ENCODE assay signal across 8 cellular contexts in the genomic region with DNA sequence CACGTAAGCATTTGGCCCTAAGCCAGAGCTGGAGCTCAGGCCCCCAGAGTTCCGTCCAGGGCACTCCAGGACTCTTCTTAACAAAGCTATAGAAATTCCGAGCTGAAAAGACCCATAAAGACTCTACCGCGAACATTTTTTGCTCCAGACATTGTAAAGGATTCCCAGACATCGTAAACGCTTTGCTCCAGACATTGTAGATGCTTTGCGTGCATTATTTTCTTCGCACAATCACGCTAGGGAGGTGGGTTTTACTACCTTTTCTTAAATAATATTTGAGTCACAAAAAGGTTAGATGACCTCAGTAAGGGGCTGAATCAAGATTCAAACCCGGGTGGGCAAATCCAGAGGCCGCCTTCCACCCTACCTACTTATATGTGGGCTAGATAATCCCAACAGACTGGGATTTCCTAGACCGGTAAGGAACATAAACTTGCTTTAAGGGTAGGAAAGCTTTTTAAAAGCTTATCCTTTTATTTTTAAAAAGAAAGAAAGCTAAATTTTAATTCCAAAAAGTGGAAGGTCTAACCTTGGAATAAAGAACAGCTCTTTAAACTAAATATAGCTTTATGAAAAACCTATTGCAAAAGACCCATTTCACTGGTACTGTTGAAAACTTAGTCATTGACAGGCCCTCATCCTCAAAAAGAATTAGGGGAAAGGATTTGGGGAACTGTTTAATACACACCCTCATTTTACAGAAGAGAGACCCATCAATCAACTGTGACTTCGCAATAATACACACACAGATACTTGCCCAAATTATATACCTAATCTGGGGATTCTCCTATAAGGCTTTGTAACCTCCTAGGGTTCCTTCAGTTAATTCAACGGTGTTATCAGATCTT. TPM values are rescaled to one million over a fixed set of nuclear protein-coding genes. Genes with fewer than 3 reads are reported as not detected.
A peak's percentile ranks its signal among the peaks of the same experiment; 100 is the strongest.
DNase-seq lines count a peak whose midpoint lies in the region; ATAC-seq, FAIRE-seq and TF ChIP-seq lines count a peak whose summit lies in the region.

No MANE protein-coding gene starts in this region.

- 0 out of 2 replicates have a peak, but pooled peaks cover 3% of the 10 kb centered on the region for H3F3A ChIP-seq in Loucy (ENCODE audit: low read depth)

- H3K9ac ChIP-seq in Loucy (ENCODE audit: low read depth, low read length, poor library complexity, severe bottlenecking) (peak overlapping the region; percentile 91), GM12878 (ENCODE audit: control insufficient read depth, insufficient read depth, low read length) (peak overlapping the region; percentile 93), liver (ENCODE audit: low read depth in 1 of 2, low read length in 2 of 2) (peak overlapping the region; percentile 96 to 98)

- peaks cover 13 to 31% of the 10 kb centered on the region in 2 donors for H3K36me3 Mint-ChIP-seq in CD4-positive, alpha-beta memory T cell
- peaks cover 4% of the 10 kb centered on the region for H3K36me3 Mint-ChIP-seq in type B pancreatic cell

- H4K20me1 ChIP-seq in Loucy (ENCODE audit: insufficient read depth, low read length, poor library complexity, severe bottlenecking) (peaks cover 35% of the 10 kb centered on the region), GM12878 (ENCODE audit: control insufficient read depth, insufficient read depth) (peaks cover 9% of the 10 kb centered on the region)

- H3K9me3 Mint-ChIP-seq in CD4-positive, alpha-beta memory T cell: peaks cover 0 to 5% (median 0%) of the 10 kb centered on the region in 8 donors
- no peaks in the 10 kb centered on the region for H3K9me3 Mint-ChIP-seq in type B pancreatic cell

- RAD21 ChIA-PET in GM12878 (lab: Charles Lee; ENCODE audit: unreplicated experiment): interaction anchor here (0.6 to 8.5 kb wide), 21 partner anchors 8 to 175 kb away, joined by 3 to 94 read pairs (median 5); a partner anchor contains a TSS

- H3K27me3 ChIP-seq in CD4-positive, alpha-beta memory T cell (ENCODE audit: insufficient read depth, low read length): no peaks in the 10 kb centered on the region
- H3K27me3 ChIP-seq in Loucy (ENCODE audit: insufficient read depth, low read length, poor library complexity, severe bottlenecking) (no peaks in the 10 kb centered on the region), GM12878 (replicated peaks in 1 of 2; ENCODE audit: control insufficient read depth in 2 of 2, insufficient read depth in 2 of 2, low read length in 1 of 2) (no peaks in the 10 kb centered on the region), liver (ENCODE audit: control insufficient read depth in 4 of 4, insufficient read depth in 4 of 4, low read length in 3 of 4) (no peaks in the 10 kb centered on the region)

- H3K4me3 ChIP-seq in CD4-positive, alpha-beta memory T cell (ENCODE audit: low read length in 2 of 2): peak overlapping the region; percentile 61 to 87
- H3K4me3 ChIP-seq in Loucy (ENCODE audit: low read length, poor library complexity, severe bottlenecking) (peak overlapping the region; percentile 89), GM12878 (peak overlapping the region; percentile 89), liver (ENCODE audit: low read depth in 1 of 3, low read length in 3 of 3) (peak overlapping the region; percentile 56 to 89 (median 59))

- H3K4me2 ChIP-seq in Loucy (ENCODE audit: low read depth, low read length, poor library complexity, severe bottlenecking) (peak overlapping the region; percentile 81), GM12878 (ENCODE audit: control insufficient read depth, insufficient read depth) (peak overlapping the region; percentile 100)

- TF ChIP-seq CTCF in Loucy (conservative IDR thresholded peaks at IDR 0.05; ENCODE audit: low read length): no peak
- TF ChIP-seq CTCF in GM12878 (IDR thresholded peaks at IDR 0.05 in 2 of 3, conservative IDR thresholded peaks at IDR 0.05 in 1 of 3; ENCODE audit: control insufficient read depth in 2 of 3, extremely low read depth in 1 of 3, insufficient read depth in 1 of 3, low read depth in 3 of 3, low read length in 3 of 3): no peak
- TF ChIP-seq CTCF in liver (IDR thresholded peaks at IDR 0.05; ENCODE audit: low read depth, low read length, missing input control): no peak
- TF ChIP-seq CTCF in type B pancreatic cell (conservative IDR thresholded peaks at IDR 0.05): no peak

- in situ Hi-C loops in GM12878 (cut with MboI): no loop called here

- 1% methylated on average over 15 of the region's 15 CpGs for WGBS in GM12878 (ENCODE audit: insufficient coverage, insufficient replicate concordance, low lambda C conversion rate, missing lambda C conversion rate)
- 16% methylated on average over 15 of the region's 15 CpGs for WGBS in liver

- H3K9me3 ChIP-seq in CD4-positive, alpha-beta memory T cell (ENCODE audit: control insufficient read depth in 1 of 2, low read length in 2 of 2): no peaks in the 10 kb centered on the region
- H3K9me3 ChIP-seq in Loucy (ENCODE audit: insufficient read depth, low read depth, low read length) (no peaks in the 10 kb centered on the region), GM12878 (replicated peaks; ENCODE audit: control insufficient read depth, insufficient read depth, low read length) (no peaks in the 10 kb centered on the region), liver (ENCODE audit: control insufficient read depth in 4 of 4, low read length in 3 of 4) (no peaks in the 10 kb centered on the region)

- POLR2A ChIA-PET in CD4-positive, alpha-beta memory T cell (lab: Charles Lee; ENCODE audit: partially characterized antibody): interaction anchor here (0.7 to 6.8 kb wide), 20 partner anchors 9 to 669 kb away, joined by 3 to 106 read pairs (median 4); a partner anchor contains a TSS
- POLR2A ChIA-PET in GM12878 (lab: Charles Lee): interaction anchor here (0.7 to 14.3 kb wide), 17 partner anchors 8 to 157 kb away, joined by 3 to 222 read pairs (median 4); a partner anchor contains a TSS

- peak overlapping the region; percentile 76 to 98 (median 96) for H3K27ac Mint-ChIP-seq in CD4-positive, alpha-beta memory T cell
- H3K27ac Mint-ChIP-seq in type B pancreatic cell: peak overlapping the region; percentile 98

- H3K79me2 ChIP-seq in Loucy (ENCODE audit: insufficient read depth, low read length): peaks cover 59% of the 10 kb centered on the region
- peaks cover 98% of the 10 kb centered on the region for H3K79me2 ChIP-seq in GM12878 (ENCODE audit: control insufficient read depth, insufficient read depth, low read length)

- no peak for FAIRE-seq in GM12878 (lab: Jason Lieb, UNC)

- H3K4me1 Mint-ChIP-seq in CD4-positive, alpha-beta memory T cell: peaks cover 67 to 94% (median 75%) of the 10 kb centered on the region in 4 donors
- peaks cover 42% of the 10 kb centered on the region for H3K4me1 Mint-ChIP-seq in type B pancreatic cell (ENCODE audit: unreplicated experiment)

- H3K27me3 Mint-ChIP-seq in CD4-positive, alpha-beta memory T cell: no peaks in the 10 kb centered on the region
- no peaks in the 10 kb centered on the region for H3K27me3 Mint-ChIP-seq in type B pancreatic cell

- peaks cover 13% of the 10 kb centered on the region for H3K36me3 ChIP-seq in CD4-positive, alpha-beta memory T cell (ENCODE audit: insufficient read depth, low read length)
- H3K36me3 ChIP-seq in Loucy (ENCODE audit: insufficient read depth, low read length) (no peaks in the 10 kb centered on the region), GM12878 (ENCODE audit: control insufficient read depth in 2 of 2, insufficient read depth in 2 of 2, low read length in 1 of 2) (peaks cover 2 to 19% of the 10 kb centered on the region in 2 experiments; a peak in 3 of 4 replicates), liver (ENCODE audit: control insufficient read depth in 4 of 4, insufficient read depth in 3 of 4, low read depth in 1 of 4, low read length in 3 of 4) (peaks cover 0 to 3% (median 0%) of the 10 kb centered on the region in 4 donors)

- intact Hi-C loops in CD4-positive, alpha-beta memory T cell (cut with micrococcal nuclease): loop anchor here (2.0 to 5.0 kb wide), 2 partner anchors 75 to 171 kb away; a partner anchor contains a TSS
- intact Hi-C loops in GM12878 (cut with micrococcal nuclease; ENCODE audit: unreplicated experiment): loop anchor here (2.0 to 5.0 kb wide), 3 partner anchors 21 to 131 kb away; a partner anchor contains a TSS

- BruUV-seq in GM12878 (replicated peaks; lab: Mats Ljungman, UMichigan): TSS peak; percentile 90

- peak overlapping the region; percentile 99 for H3K27ac ChIP-seq in CD4-positive, alpha-beta memory T cell (ENCODE audit: low read depth, low read length)
- H3K27ac ChIP-seq in GM12878 (ENCODE audit: control insufficient read depth, insufficient read depth) (peak overlapping the region; percentile 90), liver (ENCODE audit: low read depth in 1 of 2, low read length in 2 of 2) (peak overlapping the region; percentile 93 to 99)

- DNase-seq in CD4-positive, alpha-beta memory T cell: no peak
- DNase-seq in GM12878 (ENCODE audit: low read depth, low spot score) (no peak), type B pancreatic cell (ENCODE audit: extremely low spot score, unreplicated experiment) (no peak), COLO668 (lab: John Stamatoyannopoulos, UW; ENCODE audit: unreplicated experiment) (no peak)
- no peak for DNase-seq in central memory CD4-positive, alpha-beta T cell

- CTCF ChIA-PET in CD4-positive, alpha-beta memory T cell (lab: Charles Lee; ENCODE audit: partially characterized antibody): interaction anchor here (0.8 to 7.4 kb wide), 10 partner anchors 12 to 83 kb away, joined by 3 to 80 read pairs (median 7); no protein-coding TSS in a partner anchor
- CTCF ChIA-PET in GM12878 (lab: Yijun Ruan, JAX): interaction anchor here (0.7 to 8.0 kb wide), 16 partner anchors 10 to 171 kb away, joined by 3 to 90 read pairs (median 7); a partner anchor contains a TSS

- H3K4me3 Mint-ChIP-seq in CD4-positive, alpha-beta memory T cell: peak overlapping the region; percentile 85 to 91 (median 88)
- H3K4me3 Mint-ChIP-seq in type B pancreatic cell: peak overlapping the region; percentile 92

- TF ChIP-seq EP300 in GM12878 (IDR thresholded peaks at IDR 0.05; ENCODE audit: borderline replicate concordance in 1 of 2, control insufficient read depth in 1 of 2, low read depth in 2 of 2, low read length in 2 of 2): peak in 1 of 2 experiments; percentile 32; a peak in 1 of 4 replicates

- H3K9me2 ChIP-seq in Loucy (replicated peaks; ENCODE audit: low read depth, low read length): no peaks in the 10 kb centered on the region

- TF ChIP-seq RAD21 in GM12878 (IDR thresholded peaks at IDR 0.05; ENCODE audit: insufficient read depth, low read depth, low read length) (no peak), liver (IDR thresholded peaks at IDR 0.05) (no peak)

- SMC1A ChIA-PET in GM12878 (lab: Charles Lee; ENCODE audit: uncharacterized antibody, unreplicated experiment): interaction anchor here (0.6 to 7.7 kb wide), 17 partner anchors 8 to 131 kb away, joined by 3 to 125 read pairs (median 5); no protein-coding TSS in a partner anchor

- no peak for ATAC-seq in GM12878
- no peak for ATAC-seq in GM21717 (IDR thresholded peaks at IDR 0.05; ENCODE audit: unreplicated experiment)

- H3K4me1 ChIP-seq in CD4-positive, alpha-beta memory T cell (ENCODE audit: insufficient read depth, low read length): peaks cover 89% of the 10 kb centered on the region
- H3K4me1 ChIP-seq in Loucy (ENCODE audit: insufficient read depth, low read length, poor library complexity, severe bottlenecking) (peaks cover 59% of the 10 kb centered on the region), GM12878 (ENCODE audit: control insufficient read depth, insufficient read depth, low read length) (peaks cover 36% of the 10 kb centered on the region), liver (ENCODE audit: control insufficient read depth in 4 of 4, insufficient read depth in 4 of 4, low read length in 3 of 4) (peaks cover 13 to 57% (median 41%) of the 10 kb centered on the region in 4 donors)

- no peak for TF ChIP-seq POLR2A in GM12878 (IDR thresholded peaks at IDR 0.05; ENCODE audit: low read depth, low read length)

- H2AFZ ChIP-seq in Loucy (ENCODE audit: low read length) (peak overlapping the region; percentile 74), GM12878 (ENCODE audit: control insufficient read depth, low read depth, low read length) (peak overlapping the region; percentile 34; the same call in 1 of the 2 replicates)

RNA-seq across cellular contexts. Expression of a gene that starts 0.8 kb away (rescaled TPM):
- 100 to 1,000 TPM; 227 to 233 TPM for total RNA-seq in CD4-positive, alpha-beta memory T cell
- polyA plus RNA-seq in CD4-positive, alpha-beta memory T cell: 10 to 100 TPM; 31.5 to 70.2 TPM
- total RNA-seq in GM12878 (2013; cell fraction: nucleolus; rRNA removed): 372 and 425 TPM in 2 replicates
- 203 and 223 TPM in 2 replicates for total RNA-seq in GM12878 (2014; rRNA removed)
- 147 and 148 TPM in 2 replicates for total RNA-seq in GM12878 (2014; rRNA removed; fragmentation: Illumina TruSeq; extraction: Trizol)
- total RNA-seq in GM12878 (2021): 279 and 289 TPM in 2 replicates
- polyA plus RNA-seq in GM12878 (2011; ENCODE audit: low read depth): 132 TPM
- polyA plus RNA-seq in GM12878 (2011; rRNA removed): 156 and 178 TPM in 2 replicates
- 190 and 206 TPM in 2 replicates for polyA plus RNA-seq in GM12878 (2011; cell fraction: cytosol; rRNA removed)
- 272 and 287 TPM in 2 replicates for polyA plus RNA-seq in GM12878 (2011; cell fraction: nucleus; rRNA removed)
- 262 and 278 TPM in 2 replicates for polyA plus RNA-seq in GM12878 (2012)
- polyA plus RNA-seq in GM12878 (2014; fragmentation: Illumina TruSeq; extraction: Trizol): 107 and 151 TPM in 2 replicates
- polyA plus RNA-seq in GM12878 (2014; fragmentation: Nextera tagmentation; extraction: Ambion mirVana): 10 to 100 TPM in 1 of 2 experiments, 1 to 10 TPM in 1; 4.4 to 13.7 TPM
- 199 and 200 TPM in 2 replicates for polyA plus RNA-seq in GM12878 (2014; rRNA removed)
- polyA plus RNA-seq in GM12878 (2016; fragmentation: Nextera tagmentation; extraction: Ambion mirVana): 100 to 1,000 TPM; 112 to 117 TPM
- 245 and 345 TPM in 2 replicates for polyA minus RNA-seq in GM12878 (2011; rRNA and poly(A)+ RNA removed)
- polyA minus RNA-seq in GM12878 (2011; cell fraction: cytosol; rRNA and poly(A)+ RNA removed): 117 and 134 TPM in 2 replicates
- 165 and 259 TPM in 2 replicates for polyA minus RNA-seq in GM12878 (2011; cell fraction: nucleus; rRNA and poly(A)+ RNA removed)
- total RNA-seq in liver: 100 to 1,000 TPM in 1 of 2 donors, 10 to 100 TPM in 1; 50.9 to 101 TPM
- 10 to 100 TPM; 33.2 to 45.1 TPM for polyA plus RNA-seq in liver
- 63.6 and 89.2 TPM in 2 replicates for total RNA-seq in type B pancreatic cell (ENCODE audit: low replicate concordance)
